Comparison of ENCODE assay signal across 8 cellular contexts in the genomic region with DNA sequence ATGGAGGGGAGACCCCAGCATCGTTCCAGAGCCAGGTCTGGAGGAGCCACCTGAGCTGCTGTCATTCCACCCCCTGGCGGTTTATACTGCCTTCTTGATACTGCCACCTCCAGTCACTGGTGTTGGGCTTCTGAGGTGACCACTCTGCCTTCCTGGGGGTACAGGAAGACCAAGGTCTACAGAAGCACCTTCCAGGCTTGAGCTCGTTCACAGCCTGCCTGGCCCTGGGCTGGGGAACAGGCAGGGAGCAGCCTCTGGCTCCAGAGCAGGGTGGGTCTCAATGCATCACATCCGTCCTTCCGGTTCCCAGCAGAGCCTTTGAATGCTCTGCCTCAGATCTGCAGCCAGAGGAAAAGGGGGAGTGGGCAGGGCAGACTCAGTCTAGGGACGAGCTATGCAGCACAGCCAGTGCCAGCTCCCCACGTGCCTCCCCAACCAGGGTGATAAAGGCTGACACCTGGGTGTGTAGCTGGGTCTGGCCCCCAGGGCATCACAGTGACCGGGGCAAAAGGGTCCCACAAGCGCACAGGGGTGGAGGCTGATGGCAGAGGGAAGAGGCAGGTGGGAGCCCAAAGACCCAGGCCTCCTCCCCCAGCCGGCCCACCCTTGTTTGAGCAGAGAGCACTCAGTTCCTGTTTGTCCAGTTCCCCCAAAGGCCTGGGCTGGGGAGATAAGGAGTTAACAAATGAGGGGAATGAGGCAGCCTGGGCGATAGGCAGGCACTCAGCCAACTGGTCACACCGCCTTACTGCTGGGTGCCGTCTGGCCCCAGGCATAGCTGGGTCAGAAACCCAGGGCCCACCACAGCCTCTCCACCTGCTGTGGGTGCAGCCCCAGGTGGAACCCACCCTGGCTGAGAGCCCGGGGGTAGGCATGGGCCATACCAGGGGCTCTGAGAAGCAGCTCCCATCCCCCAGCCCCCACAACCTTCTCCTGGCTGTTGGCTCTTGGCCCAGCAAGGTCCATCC. TPM values are rescaled to one million over a fixed set of nuclear protein-coding genes. Genes with fewer than 3 reads are reported as not detected.
DNase-seq lines count a peak whose midpoint lies in the region; ATAC-seq and TF ChIP-seq lines count a peak whose summit lies in the region.

No MANE protein-coding gene starts in this region.

- H3K27me3 ChIP-seq in heart left ventricle: no peaks in the 10 kb centered on the region
- no peaks in the 10 kb centered on the region for H3K27me3 ChIP-seq in psoas muscle (ENCODE audit: insufficient read depth in 3 of 3, low read length in 2 of 3)

- 20 to 43% (median 30%) methylated on average over 11 to 14 of the region's 14 CpGs for WGBS in heart left ventricle, 4 donors
- WGBS in psoas muscle, 3 donors: 52 to 70% (median 66%) methylated on average over 13 to 14 of the region's 14 CpGs

- intact Hi-C loops in heart left ventricle (cut with DNase I) (no loop called here), psoas muscle (cut with DNase I) (no loop called here)

- peaks cover 0 to 46% (median 26%) of the 10 kb centered on the region in 12 donors for H3K4me1 ChIP-seq in heart left ventricle
- H3K4me1 ChIP-seq in psoas muscle: no peaks in the 10 kb centered on the region

- H3K4me3 ChIP-seq in heart left ventricle (peak overlapping the region in 1 of 12 donors; percentile 20), psoas muscle (no peak overlapping the region)

- peaks cover 0 to 42% (median 2%) of the 10 kb centered on the region in 9 donors for H3K36me3 ChIP-seq in heart left ventricle
- no peaks in the 10 kb centered on the region for H3K36me3 ChIP-seq in psoas muscle (ENCODE audit: insufficient read depth in 1 of 2, low read depth in 1 of 2)

- ATAC-seq in heart left ventricle (peak; percentile 65 to 91 (median 70)), psoas muscle (peak in 3 of 4 donors; percentile 23 to 48 (median 47)), GM19467 (IDR thresholded peaks at IDR 0.05; ENCODE audit: unreplicated experiment) (no peak)

- TF ChIP-seq CTCF in heart left ventricle (IDR thresholded peaks at IDR 0.05) (no peak), psoas muscle (IDR thresholded peaks at IDR 0.05) (no peak)

- DNase-seq in DMS79 (lab: John Stamatoyannopoulos, UW) (peak; percentile 78), UCSD-AML1 (lab: John Stamatoyannopoulos, UW; ENCODE audit: unreplicated experiment) (peak; percentile 76), heart left ventricle (peak in 4 of 5 donors; percentile 60 to 81 (median 76)), psoas muscle (peak in 1 of 2 donors; percentile 23), iPS-NIHi7 (ENCODE audit: extremely low spot score) (no peak), NCI-H510A treated with DMSO at 0.1 percent for 48 hours (lab: John Stamatoyannopoulos, UW) (no peak)
- DNase-seq in activated effector memory CD4-positive, alpha-beta T cell treated with Interleukin-2 at 50 U/mL for 16 hours: no peak

- H3K27ac ChIP-seq in heart left ventricle: peak overlapping the region; percentile 44 to 86 (median 68)
- H3K27ac ChIP-seq in psoas muscle: no peak overlapping the region

- H3K9me3 ChIP-seq in heart left ventricle (no peaks in the 10 kb centered on the region), psoas muscle (no peaks in the 10 kb centered on the region)

- TF ChIP-seq POLR2A in heart left ventricle (IDR thresholded peaks at IDR 0.05): peak in 1 of 2 donors; percentile 37

RNA-seq across cellular contexts. Expression of a gene that starts 17.1 kb away (rescaled TPM):
- under 1 TPM in 3 of 9 donors, not detected in 6; 0.22 to 0.48 (median 0.37) TPM for total RNA-seq in heart left ventricle
- polyA plus RNA-seq in heart left ventricle: under 1 TPM in 1 of 2 donors, not detected in 1; 0.08 TPM
- under 1 TPM in 1 of 4 donors, not detected in 3; 0.11 TPM for total RNA-seq in psoas muscle
- under 1 TPM; 0.04 to 0.39 (median 0.38) TPM for polyA plus RNA-seq in psoas muscle

Comparison
In these comparisons a context has a peak if more than half of its experiments do, and no peak if none do; other contexts are left out.
1. DNase-seq: peak in DMS79 (single experiment), UCSD-AML1 (single experiment) and heart left ventricle (4 of 5); none in iPS-NIHi7 (single experiment), activated effector memory CD4-positive, alpha-beta T cell treated with Interleukin-2 at 50 U/mL for 16 hours (single experiment) and NCI-H510A treated with DMSO at 0.1 percent for 48 hours (single experiment).